ENCODE assay signal across 16 cellular contexts in genomic region chrX:139429913-139430312, GRCh38.
DNase-seq lines count a peak whose midpoint lies in the region; ATAC-seq, FAIRE-seq and TF ChIP-seq lines count a peak whose summit lies in the region.
"Had no signal": no experiment of that assay in that cellular context is flagged by ENCODE, and none has a peak within 500 bp of the region (broad histone marks: within the 10 kb centered on the region; RNA-seq: fewer than 3 reads in every experiment).

No MANE protein-coding gene starts in this region.

- 0 out of 3 replicates have a peak, but pooled peaks have one; percentile 36 for ATAC-seq in K562
- ATAC-seq: left cardiac atrium had no signal

- TF ChIP-seq CTCF in K562 (IDR thresholded peaks at IDR 0.05 in 2 of 3, conservative IDR thresholded peaks at IDR 0.05 in 1 of 3; ENCODE audit: insufficient read depth in 2 of 3, low read depth in 1 of 3, low read length in 3 of 3) (peak; percentile 20 to 29 (median 21); a peak in 3 of 6 replicates), nephron progenitor cell (IDR thresholded peaks at IDR 0.05) (no peak), WERI-Rb-1 (IDR thresholded peaks at IDR 0.05; ENCODE audit: low read depth, low read length) (no peak)

- H3K4me2 ChIP-seq in K562 (ENCODE audit: insufficient read depth, low read length) = no peak overlapping the region
- H3K4me2 ChIP-seq: BLaER1 had no signal

- H2AFZ ChIP-seq in K562 (ENCODE audit: low read depth, low read length) = no peak overlapping the region

- H3K36me3 ChIP-seq in K562 (ENCODE audit: control insufficient read depth, insufficient read depth, low read length) (no peaks in the 10 kb centered on the region), WERI-Rb-1 (no peaks in the 10 kb centered on the region)
- H3K36me3 ChIP-seq: BLaER1 had no signal

- CTCF ChIA-PET in K562 (lab: Yijun Ruan, JAX; ENCODE audit: low intra/inter-chr PET ratio) = no interaction called here

- no peaks in the 10 kb centered on the region for H3K4me1 ChIP-seq in K562 (replicated peaks in 1 of 2; ENCODE audit: control insufficient read depth in 2 of 2, insufficient read depth in 2 of 2, low read length in 2 of 2)
- H3K4me1 ChIP-seq: BLaER1 had no signal

- H3K27ac ChIP-seq in K562 (ENCODE audit: extremely low read depth, low read depth, low read length) (no peak overlapping the region), WERI-Rb-1 (no peak overlapping the region)
- H3K27ac ChIP-seq: BLaER1, SK-N-MC had no signal

- no peaks in the 10 kb centered on the region for H4K20me1 ChIP-seq in K562 (replicated peaks; ENCODE audit: control insufficient read depth, insufficient read depth, low read length)
- H4K20me1 ChIP-seq: BLaER1 had no signal

- no peak overlapping the region for H3K9ac ChIP-seq in K562 (ENCODE audit: insufficient read depth in 1 of 2, low read depth in 2 of 2, low read length in 2 of 2)
- H3K9ac ChIP-seq: BLaER1 had no signal

- TF ChIP-seq EP300 in K562 (IDR thresholded peaks at IDR 0.05; ENCODE audit: low read length) = no peak

- H3K79me2 ChIP-seq in K562 (ENCODE audit: control insufficient read depth, insufficient read depth, low read length) = no peaks in the 10 kb centered on the region

- no peaks in the 10 kb centered on the region for H3K27me3 ChIP-seq in K562 (ENCODE audit: control insufficient read depth in 2 of 2, insufficient read depth in 2 of 2, low read length in 2 of 2)
- H3K27me3 ChIP-seq in WERI-Rb-1 (ENCODE audit: insufficient read depth, low read depth, severe bottlenecking) = peaks cover 7% of the 10 kb centered on the region

- TF ChIP-seq RAD21 in K562 (CRISPR knock-in tag; conservative IDR thresholded peaks at IDR 0.05 in 1 of 2, IDR thresholded peaks at IDR 0.05 in 1 of 2) = peak; percentile 38 to 51

- H3K27ac Mint-ChIP-seq in nephron progenitor cell = no peak overlapping the region
- H3K27ac Mint-ChIP-seq: activated CD4-positive, alpha-beta T cell treated with anti-CD3 and anti-CD28 coated beads, Interleukin-2, amount 10 ng/mL, durations not matched to agents 7 days and 5 days had no signal

- intact Hi-C loops in K562 (cut with micrococcal nuclease) = loop anchor here (5.0 kb wide), 1 partner anchor 653 kb away; no protein-coding TSS in a partner anchor
- intact Hi-C loops in cardiac septum (cut with DNase I) = no loop called here

- peaks cover 8% of the 10 kb centered on the region for H3K9me3 Mint-ChIP-seq in nephron progenitor cell
- H3K9me3 Mint-ChIP-seq: activated CD4-positive, alpha-beta T cell treated with anti-CD3 and anti-CD28 coated beads, Interleukin-2, amount 10 ng/mL, durations not matched to agents 7 days and 5 days had no signal

- no peak overlapping the region for H3K4me3 Mint-ChIP-seq in nephron progenitor cell
- H3K4me3 Mint-ChIP-seq: activated CD4-positive, alpha-beta T cell treated with anti-CD3 and anti-CD28 coated beads, Interleukin-2, amount 10 ng/mL, durations not matched to agents 7 days and 5 days had no signal

- WGBS in K562 (ENCODE audit: insufficient coverage, low coverage, missing lambda C conversion rate) = 0% methylated on average over 2 of the region's 2 CpGs

- H3K4me1 Mint-ChIP-seq in nephron progenitor cell = no peaks in the 10 kb centered on the region
- H3K4me1 Mint-ChIP-seq: activated CD4-positive, alpha-beta T cell treated with anti-CD3 and anti-CD28 coated beads, Interleukin-2, amount 10 ng/mL, durations not matched to agents 7 days and 5 days had no signal

- H3K36me3 Mint-ChIP-seq in nephron progenitor cell (ENCODE audit: low read depth) = no peaks in the 10 kb centered on the region

- H3K9me1 ChIP-seq in K562 (ENCODE audit: control insufficient read depth, insufficient read depth, low read length) = no peaks in the 10 kb centered on the region

- H3K4me3 ChIP-seq in K562 (no peak overlapping the region), WERI-Rb-1 (ENCODE audit: low read depth, low read length) (no peak overlapping the region)
- H3K4me3 ChIP-seq: BLaER1, SK-N-MC had no signal

- H3K27me3 Mint-ChIP-seq in nephron progenitor cell (ENCODE audit: low read depth, poor library complexity) = peaks cover 3% of the 10 kb centered on the region
- H3K27me3 Mint-ChIP-seq: activated CD4-positive, alpha-beta T cell treated with anti-CD3 and anti-CD28 coated beads, Interleukin-2, amount 10 ng/mL, durations not matched to agents 7 days and 5 days had no signal

- TF ChIP-seq POLR2A in K562 (conservative IDR thresholded peaks at IDR 0.05) = no peak

- FAIRE-seq in K562 (lab: Jason Lieb, UNC) = no peak

- H3K9me3 ChIP-seq in K562 (replicated peaks; ENCODE audit: control insufficient read depth, insufficient read depth, low read depth, low read length) = no peaks in the 10 kb centered on the region
- H3K9me3 ChIP-seq in WERI-Rb-1 (ENCODE audit: severe bottlenecking) = no peaks in the 10 kb centered on the region
- H3K9me3 ChIP-seq: BLaER1 had no signal

- in situ Hi-C loops in K562 (cut with MboI) = no loop called here

- POLR2A ChIA-PET in K562 (lab: Yijun Ruan, JAX) = no interaction called here

- peak; percentile 16 for DNase-seq in AG20443 (ENCODE audit: low spot score)
- DNase-seq in LHCN-M2 (ENCODE audit: low read depth) = peak; percentile 36
- DNase-seq in K562 (ENCODE audit: extremely low read depth in 1 of 4, low spot score in 3 of 4) = peak in 1 of 4 experiments; percentile 9
- peak; percentile 11 for DNase-seq in medulla oblongata (ENCODE audit: extremely low spot score)
- no peak for DNase-seq in activated CD4-positive, alpha-beta T cell treated with anti-CD3 and anti-CD28 coated beads, Interleukin-2, amount 50 U/mL, for 48 hours
- no peak for DNase-seq in nephron progenitor cell
- DNase-seq in WERI-Rb-1 = no peak
- no peak for DNase-seq in cardiac septum (ENCODE audit: low spot score)
- DNase-seq: activated CD4-positive, alpha-beta T cell treated with anti-CD3 and anti-CD28 coated beads, Interleukin-2, amount 10 ng/mL, durations not matched to agents 7 days and 5 days; GDM1; left cardiac atrium; MV-4-11; stimulated activated CD4-positive, alpha-beta T cell treated with anti-CD3 and anti-CD28 coated beads, Interleukin-15, amount 100 ng/mL, for 24 hours; stimulated activated CD8-positive, alpha-beta memory T cell treated with anti-CD3 and anti-CD28 coated beads, Interleukin-4, amount 100 ng/mL, for 48 hours had no signal

- no TSS peak for BruUV-seq in K562 (replicated peaks; lab: Mats Ljungman, UMichigan)

TF ChIP-seq in K562, 482 proteins besides CTCF, POLR2A, EP300 and RAD21:
- TF ChIP-seq SP2 (IDR thresholded peaks at IDR 0.05; ENCODE audit: extremely low read depth, low read depth, low read length, poor library complexity, severe bottlenecking) = no peak
- no peak for TF ChIP-seq STAT5B (CRISPR knock-in tag; IDR thresholded peaks at IDR 0.05)
- TF ChIP-seq NR2C2 (CRISPR knock-in tag; IDR thresholded peaks at IDR 0.05) = no peak
- TF ChIP-seq NR2C2 (tag; IDR thresholded peaks at IDR 0.05) = no peak
- no peak for TF ChIP-seq TCFL5 (CRISPR knock-in tag; conservative IDR thresholded peaks at IDR 0.05)
- no peak for TF ChIP-seq ZNF324 (CRISPR knock-in tag; IDR thresholded peaks at IDR 0.05)
- no peak for TF ChIP-seq FOXP1 (CRISPR knock-in tag; IDR thresholded peaks at IDR 0.05)
- TF ChIP-seq ZNF121 (CRISPR knock-in tag; conservative IDR thresholded peaks at IDR 0.05) = no peak
- no peak for TF ChIP-seq ZC3H11A (IDR thresholded peaks at IDR 0.05; ENCODE audit: low read depth, low read length)
TF ChIP-seq in K562: peak in this region for 0.

Comparison
In these comparisons a context has a peak if more than half of its experiments do, and no peak if none do; other contexts are left out.
1. DNase-seq: peak in AG20443 (single experiment), LHCN-M2 (single experiment) and medulla oblongata (single experiment); none in activated CD4-positive, alpha-beta T cell treated with anti-CD3 and anti-CD28 coated beads, Interleukin-2, amount 50 U/mL, for 48 hours (0 of 2), nephron progenitor cell (single experiment), WERI-Rb-1 (single experiment) and cardiac septum (single experiment).
2. CTCF ChIP-seq: peak in K562 (3 of 3); none in nephron progenitor cell (single experiment) and WERI-Rb-1 (single experiment).